In genomic region chr1:196558424-196558823, GRCh38 we compare ENCODE assay signal across 8 cellular contexts. TPM values are rescaled to one million over a fixed set of nuclear protein-coding genes. Genes with fewer than 3 reads are reported as not detected.
A peak's percentile ranks its signal among the peaks of the same experiment; 100 is the strongest.
DNase-seq lines count a peak whose midpoint lies in the region; ATAC-seq, FAIRE-seq and TF ChIP-seq lines count a peak whose summit lies in the region.

No MANE protein-coding gene starts in this region.

- no peak overlapping the region for H2AK5ac ChIP-seq in trophoblast cell (ENCODE audit: low read length)

- no peak overlapping the region for H4K91ac ChIP-seq in trophoblast cell (ENCODE audit: low read depth, low read length)

- no peak overlapping the region for H2BK5ac ChIP-seq in trophoblast cell (ENCODE audit: low read depth, low read length, poor library complexity)

- DNase-seq in LoVo (ENCODE audit: low spot score) (peak; percentile 13), dermis microvascular lymphatic vessel endothelial cell (ENCODE audit: low read depth in 2 of 2) (peak; percentile 15 to 20), trophoblast cell (peak; percentile 4 to 84), NCI-H1436 (lab: John Stamatoyannopoulos, UW) (no peak), GM12891 (ENCODE audit: insufficient read length, low spot score) (no peak), NCI-H345 treated with DMSO at 0.1 percent for 48 hours (lab: John Stamatoyannopoulos, UW; ENCODE audit: unreplicated experiment) (no peak)

- no peak for FAIRE-seq in GM12891 (lab: Jason Lieb, UNC)

- H4K12ac ChIP-seq in trophoblast cell (ENCODE audit: low read depth, low read length): no peak overlapping the region

- no peaks in the 10 kb centered on the region for H3K9me3 ChIP-seq in trophoblast cell (ENCODE audit: insufficient read depth, low read depth, low read length)

- H3K79me2 ChIP-seq in trophoblast cell (ENCODE audit: control insufficient read depth, insufficient read depth, low read length, poor library complexity): no peaks in the 10 kb centered on the region

- H3K4me2 ChIP-seq in trophoblast cell (ENCODE audit: low read length): no peak overlapping the region

- H3K36me3 ChIP-seq in trophoblast cell (ENCODE audit: control insufficient read depth in 1 of 2, insufficient read depth in 2 of 2, low read length in 2 of 2): no peaks in the 10 kb centered on the region

- H3K27me3 ChIP-seq in trophoblast cell (ENCODE audit: insufficient read depth, low read length): no peaks in the 10 kb centered on the region

- peak; percentile 50 for ATAC-seq in GM18858 (IDR thresholded peaks at IDR 0.05; ENCODE audit: unreplicated experiment)
- ATAC-seq in GM18505 (IDR thresholded peaks at IDR 0.05; ENCODE audit: unreplicated experiment): no peak

- H3K4me3 ChIP-seq in trophoblast cell (ENCODE audit: low read depth, low read length): no peak overlapping the region

- TF ChIP-seq POLR2A in GM18505 (IDR thresholded peaks at IDR 0.05; ENCODE audit: borderline replicate concordance, extremely low read depth, insufficient read depth, insufficient read length) (no peak), GM12891 (IDR thresholded peaks at IDR 0.05; ENCODE audit: low read depth, low read length) (no peak)

- H2BK12ac ChIP-seq in trophoblast cell (ENCODE audit: low read length): no peak overlapping the region

- H3K23ac ChIP-seq in trophoblast cell (ENCODE audit: low read length): no peak overlapping the region

- H3K4me1 ChIP-seq in trophoblast cell (ENCODE audit: control insufficient read depth in 1 of 2, insufficient read depth in 2 of 2, low read length in 2 of 2): no peaks in the 10 kb centered on the region

- H3K14ac ChIP-seq in trophoblast cell (ENCODE audit: low read length): no peak overlapping the region

- no peak overlapping the region for H3K9ac ChIP-seq in trophoblast cell (ENCODE audit: low read length)

- H3K18ac ChIP-seq in trophoblast cell (ENCODE audit: low read length): no peak overlapping the region

- no peak overlapping the region for H2AFZ ChIP-seq in trophoblast cell (ENCODE audit: insufficient read depth, low read length, poor library complexity)

- no peak overlapping the region for H2BK120ac ChIP-seq in trophoblast cell (ENCODE audit: insufficient read depth, low read length, poor library complexity)

- H3K79me1 ChIP-seq in trophoblast cell (ENCODE audit: low read length): no peaks in the 10 kb centered on the region

- no CpG with 5 or more reads among the region's 2 CpGs for WGBS in trophoblast cell (ENCODE audit: extremely low coverage, insufficient coverage, insufficient read length)

- H4K8ac ChIP-seq in trophoblast cell (ENCODE audit: low read depth, low read length): no peak overlapping the region

- H3K27ac ChIP-seq in trophoblast cell (ENCODE audit: low read depth, low read length): no peak overlapping the region

- no peak overlapping the region for H3K4ac ChIP-seq in trophoblast cell (ENCODE audit: low read depth, low read length)

TF ChIP-seq in GM12891, 5 proteins besides CTCF, POLR2A, EP300 and RAD21:
- TF ChIP-seq POU2F2 (IDR thresholded peaks at IDR 0.05; ENCODE audit: low read depth, low read length): no peak
- no peak for TF ChIP-seq SPI1 (IDR thresholded peaks at IDR 0.05; ENCODE audit: low read depth, low read length)
- no peak for TF ChIP-seq TAF1 (IDR thresholded peaks at IDR 0.05; ENCODE audit: low read depth, low read length)
- TF ChIP-seq PAX5 (IDR thresholded peaks at IDR 0.05; ENCODE audit: insufficient read depth, low read length, severe bottlenecking): no peak
- no peak for TF ChIP-seq POLR2AphosphoS5 (IDR thresholded peaks at IDR 0.05; ENCODE audit: low read depth, low read length)

RNA-seq across cellular contexts. Expression of gene KCNT2, which starts 49.8 kb away (rescaled TPM):
- under 0.01 and 0.13 TPM in 2 replicates for total RNA-seq in dermis microvascular lymphatic vessel endothelial cell
- polyA plus RNA-seq in trophoblast cell (2013): 0.33 and 0.38 TPM in 2 replicates
- polyA plus RNA-seq in GM12891 (2012; ENCODE audit: low read depth, missing spikeins): 0.05 TPM

Comparison
In these comparisons a context has a peak if more than half of its experiments do, and no peak if none do; other contexts are left out.
1. DNase-seq: peak in LoVo (single experiment), dermis microvascular lymphatic vessel endothelial cell (2 of 2) and trophoblast cell (2 of 2); none in NCI-H1436 (single experiment), GM12891 (single experiment) and NCI-H345 treated with DMSO at 0.1 percent for 48 hours (single experiment).